ENCODE assay signal across 27 cellular contexts in the genomic region with DNA sequence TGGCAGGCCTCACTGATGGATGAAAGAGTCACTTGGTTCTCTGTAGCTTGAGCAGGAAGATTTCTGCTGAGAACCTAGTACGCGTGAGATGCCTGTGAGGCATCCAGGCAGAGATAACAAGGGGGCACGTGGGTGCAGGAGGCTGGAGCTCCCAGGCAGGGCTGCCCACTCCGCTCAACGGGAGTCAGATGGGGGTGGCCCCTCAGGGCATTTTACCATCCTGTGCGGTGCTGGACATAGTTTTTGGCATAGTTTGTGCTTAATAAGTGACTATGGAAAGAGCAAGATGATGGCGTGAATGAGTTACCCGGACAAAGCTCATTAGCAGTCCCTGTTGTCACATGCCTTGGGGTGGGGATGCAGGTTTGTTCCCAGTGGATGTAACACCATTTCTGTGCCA.
"Had no signal": no experiment of that assay in that cellular context is flagged by ENCODE, and none has a peak within 500 bp of the region (broad histone marks: within the 10 kb centered on the region; RNA-seq: fewer than 3 reads in every experiment).

No MANE protein-coding gene starts in this region.

- H3K27ac ChIP-seq: epithelial cell of prostate, esophagus squamous epithelium, pancreas, prostate gland, stomach, transverse colon, uterus had no signal

- H3K36me3 ChIP-seq: pancreas, prostate gland, stomach, transverse colon, uterus had no signal

- H3K4me3 ChIP-seq: esophagus squamous epithelium, pancreas, prostate gland, stomach, transverse colon, uterus had no signal

- H3K4me1 ChIP-seq: pancreas, prostate gland, uterus had no signal

- H3K27me3 ChIP-seq: esophagus squamous epithelium, pancreas, stomach, transverse colon, uterus had no signal

- ATAC-seq: activated CD8-positive, alpha-beta T cell treated with anti-CD3 and anti-CD28 coated beads for 36 hours; activated T-cell treated with anti-CD3 and anti-CD28 coated beads, Interleukin-2, amount 50 U/mL, for 4 hours; activated T-helper 17 cell treated with anti-CD3 and anti-CD28 coated beads, Interleukin-2, amount 50 U/mL, for 72 hours; naive thymus-derived CD4-positive, alpha-beta T cell; stimulated activated naive B cell treated with anti-CD40 and anti-IgM and Interleukin-4, amounts not matched to agents 10 μg/mL and 1 μg/mL and 100 μg/mL, for 72 hours had no signal

- DNase-seq: activated B cell treated with CpG ODN at 0.5 μM for 24 hours; activated CD4-positive, alpha-beta T cell treated with anti-CD3 and anti-CD28 coated beads, Interleukin-2, amount 50 U/mL, for 1 hour; activated CD8-positive, alpha-beta T cell treated with anti-CD3 and anti-CD28 coated beads for 36 hours; activated gamma-delta T cell treated with Interleukin-2 at 50 U/mL for 16 hours; activated naive CD4-positive, alpha-beta T cell treated with anti-CD3 and anti-CD28 coated beads, Interleukin-2, amount 50 U/mL, for 16 hours; activated T-cell treated with anti-CD3 and anti-CD28 coated beads, Interleukin-2, amount 50 U/mL, for 4 hours; dermis blood vessel endothelial cell; effector CD4-positive, alpha-beta T cell; esophagus squamous epithelium; hypothalamus; immature natural killer cell; kidney glomerular epithelial cell; mammary epithelial cell; midbrain; naive thymus-derived CD4-positive, alpha-beta T cell; nucleus accumbens; pancreas; stimulated activated CD4-positive, alpha-beta T cell treated with anti-CD3 and anti-CD28 coated beads, Interleukin-15, amount 100 ng/mL, for 24 hours; stimulated activated CD4-positive, alpha-beta T cell treated with anti-CD3 and anti-CD28 coated beads, Interleukin-2, amount 100 ng/mL, for 24 hours; stimulated activated naive B cell treated with anti-CD40 and anti-IgM and Interleukin-4, amounts not matched to agents 10 μg/mL and 1 μg/mL and 100 μg/mL, for 72 hours; stomach; T-helper 1 cell; transverse colon; uterus had no signal

- H3K9me3 ChIP-seq: esophagus squamous epithelium, pancreas, prostate gland, stomach, transverse colon, uterus had no signal
